In the genomic region with DNA sequence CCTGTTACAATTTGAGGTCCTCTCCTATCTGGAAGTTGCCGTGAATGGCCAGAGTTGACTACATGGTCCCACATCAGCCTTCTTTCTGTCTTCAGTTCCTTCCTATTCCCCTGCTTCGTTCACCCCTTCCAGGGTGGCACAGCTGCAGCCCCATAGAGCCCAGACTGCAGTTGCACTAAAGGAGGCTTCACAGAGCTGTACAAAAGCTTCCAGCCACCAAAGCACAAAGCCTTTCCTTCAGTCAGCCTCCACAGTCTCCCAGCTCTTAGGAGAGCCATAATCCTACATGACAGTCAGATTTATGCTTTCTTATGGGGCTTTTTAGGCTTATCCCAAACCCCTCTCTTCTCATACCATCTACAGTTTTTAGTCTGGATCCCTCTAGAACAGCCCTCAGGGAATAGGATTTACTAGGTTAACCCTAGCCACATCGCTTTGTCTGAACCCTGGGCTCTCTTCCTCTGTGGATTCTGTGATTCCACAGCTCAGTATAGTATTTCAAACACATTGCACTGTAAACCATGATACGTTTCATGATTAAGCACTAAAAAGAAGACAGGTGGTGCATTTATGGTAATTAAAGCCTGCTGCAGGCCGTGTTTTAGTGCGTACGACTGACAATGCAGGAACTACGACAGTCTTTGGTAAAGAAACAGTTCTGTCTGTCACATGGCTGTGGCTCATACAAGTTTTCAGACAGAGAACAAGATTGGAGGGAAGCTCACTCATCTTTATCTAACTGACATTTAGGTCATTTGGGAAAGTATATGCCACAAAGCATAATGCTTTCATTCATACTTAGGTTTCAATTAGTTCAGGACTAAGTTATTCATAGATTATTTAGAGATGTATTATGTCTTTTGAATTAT, we compare ENCODE assay signal across 27 cellular contexts.
DNase-seq lines count a peak whose midpoint lies in the region; ATAC-seq and TF ChIP-seq lines count a peak whose summit lies in the region.
"Had no signal": no experiment of that assay in that cellular context is flagged by ENCODE, and none has a peak within 500 bp of the region (broad histone marks: within the 10 kb centered on the region; RNA-seq: fewer than 3 reads in every experiment).

No MANE protein-coding gene starts in this region.

- H3K4me1 ChIP-seq in gastrocnemius medialis: no peaks in the 10 kb centered on the region
- H3K4me1 ChIP-seq: right lobe of liver, spleen, tibial artery, vagina had no signal

- H3K36me3 ChIP-seq in WERI-Rb-1: no peaks in the 10 kb centered on the region
- no peaks in the 10 kb centered on the region for H3K36me3 ChIP-seq in gastrocnemius medialis
- H3K36me3 ChIP-seq: brain microvascular endothelial cell, right lobe of liver, spleen, tibial artery, vagina had no signal

- no peak for ATAC-seq in gastrocnemius medialis
- no peak for ATAC-seq in HG03175 (IDR thresholded peaks at IDR 0.05; ENCODE audit: unreplicated experiment)
- ATAC-seq: activated CD8-positive, alpha-beta T cell treated with anti-CD3 and anti-CD28 coated beads for 36 hours; activated T-helper 17 cell treated with anti-CD3 and anti-CD28 coated beads, Interleukin-2, amount 50 U/mL, for 72 hours; K562; right lobe of liver had no signal

- H3K9me3 ChIP-seq in WERI-Rb-1 (ENCODE audit: severe bottlenecking): peaks cover 4% of the 10 kb centered on the region
- H3K9me3 ChIP-seq in gastrocnemius medialis: no peaks in the 10 kb centered on the region
- H3K9me3 ChIP-seq: right lobe of liver, spleen, tibial artery, vagina had no signal

- intact Hi-C loops in gastrocnemius medialis (cut with DNase I; ENCODE audit: low total_unique reads): no loop called here

- in situ Hi-C loops in gastrocnemius medialis (cut with MboI; ENCODE audit: low sequenced_read_pairs in 4 of 4): no loop called here

- H3K27ac ChIP-seq in WERI-Rb-1 (peak overlapping the region; percentile 73), gastrocnemius medialis (no peak overlapping the region)
- H3K27ac ChIP-seq: brain microvascular endothelial cell, PC-9, right lobe of liver, spleen, tibial artery, vagina had no signal

- H3K27me3 ChIP-seq in WERI-Rb-1 (ENCODE audit: insufficient read depth, low read depth, severe bottlenecking) (no peaks in the 10 kb centered on the region), gastrocnemius medialis (no peaks in the 10 kb centered on the region)
- H3K27me3 ChIP-seq: right lobe of liver, tibial artery, vagina had no signal

- H3K4me3 ChIP-seq in WERI-Rb-1 (ENCODE audit: low read depth, low read length) (peak overlapping the region; percentile 1; the same call in 1 of the 2 replicates), gastrocnemius medialis (no peak overlapping the region)
- H3K4me3 ChIP-seq: K562, PC-9, right lobe of liver, spleen, tibial artery, vagina had no signal

- no peak for TF ChIP-seq CTCF in WERI-Rb-1 (IDR thresholded peaks at IDR 0.05; ENCODE audit: low read depth, low read length)
- no peak for TF ChIP-seq CTCF in gastrocnemius medialis (IDR thresholded peaks at IDR 0.05 in 4 of 5, conservative IDR thresholded peaks at IDR 0.05 in 1 of 5)

- DNase-seq in Ammon's horn (ENCODE audit: low spot score) (peak; percentile 69), NCI-H2171 treated with DMSO at 0.1 percent for 48 hours (lab: John Stamatoyannopoulos, UW) (peak; percentile 81), WERI-Rb-1 (peak; percentile 57), inferior parietal cortex (ENCODE audit: extremely low spot score) (peak; percentile 34), gastrocnemius medialis (no peak), dermis blood vessel endothelial cell (no peak), NAMALWA (ENCODE audit: low spot score) (no peak)
- DNase-seq: activated CD4-positive, alpha-beta T cell treated with anti-CD3 and anti-CD28 coated beads for 1 hour; activated CD8-positive, alpha-beta T cell treated with anti-CD3 and anti-CD28 coated beads for 36 hours; activated naive CD4-positive, alpha-beta T cell treated with anti-CD3 and anti-CD28 coated beads, Interleukin-2, amount 10 ng/mL, durations not matched to agents 7 days and 5 days; brain microvascular endothelial cell; Calu3; glutamatergic neuron; naive B cell; NCI-H1092 treated with DMSO at 0.1 percent for 48 hours; NCI-H2029; NCI-H510A; PC-9; right lobe of liver; Right ventricle myocardium superior; spleen; stimulated activated CD4-positive, alpha-beta T cell treated with anti-CD3 and anti-CD28 coated beads, Interleukin-2, amount 100 ng/mL, for 24 hours; tibial artery had no signal

- no peak for TF ChIP-seq POLR2A in gastrocnemius medialis (IDR thresholded peaks at IDR 0.05)

Comparison
In these comparisons a context has a peak if more than half of its experiments do, and no peak if none do; other contexts are left out.
1. DNase-seq: peak in Ammon's horn (single experiment), NCI-H2171 treated with DMSO at 0.1 percent for 48 hours (single experiment), WERI-Rb-1 (single experiment) and inferior parietal cortex (single experiment); none in gastrocnemius medialis (0 of 2), dermis blood vessel endothelial cell (single experiment) and NAMALWA (single experiment).